In genomic region chr5:180802325-180803180, GRCh38 we compare ENCODE assay signal across 8 cellular contexts. TPM values are rescaled to one million over a fixed set of nuclear protein-coding genes. Genes with fewer than 3 reads are reported as not detected.
DNase-seq lines count a peak whose midpoint lies in the region; ATAC-seq and TF ChIP-seq lines count a peak whose summit lies in the region.

Gene MGAT1 (minus strand): TSS chr5:180802806. CDS start chr5:180792971, 9,835 bp downstream.

- peak; percentile 38 for ATAC-seq in GM21529 (IDR thresholded peaks at IDR 0.05; ENCODE audit: unreplicated experiment)
- peak; percentile 93 for ATAC-seq in left ventricle myocardium superior

- H3K27me3 ChIP-seq in uterus: no peaks in the 10 kb centered on the region

- no peaks in the 10 kb centered on the region for H3K36me3 ChIP-seq in uterus

- peak; percentile 91 for DNase-seq in DMS53 (lab: John Stamatoyannopoulos, UW)
- DNase-seq in KBM-7: peak; percentile 78
- DNase-seq in amygdala (lab: John Stamatoyannopoulos, UW): peak in 42 of 56 donors; percentile 19 to 80 (median 53)
- DNase-seq in left ventricle myocardium superior: peak; percentile 91
- DNase-seq in putamen (ENCODE audit: low spot score): peak; percentile 78
- DNase-seq in uterus: peak; percentile 89 to 91

- TF ChIP-seq CTCF in uterus (IDR thresholded peaks at IDR 0.05): no peak

- in situ Hi-C loops in KBM-7 (cut with MboI; ENCODE audit: low pct_unique_long_range_greater_than_20kb, low sequenced_read_pairs): no loop called here

- peak; percentile 82 to 90 for TF ChIP-seq POLR2A in uterus (IDR thresholded peaks at IDR 0.05)

- H3K27ac ChIP-seq in uterus: peak within 1 kb of the TSS; percentile 95 to 99

- peaks cover 4 to 43% of the 10 kb centered on the region in 2 donors for H3K4me1 ChIP-seq in uterus

- no peaks in the 10 kb centered on the region for H3K9me3 ChIP-seq in uterus

- intact Hi-C loops in T-helper 1 cell treated with Interleukin-12 subunit alpha and Interleukin-12 subunit beta and Interleukin-4 antibody, amounts not matched to agents 30 ng/mL and 1 ng/mL, for 36 hours (cut with micrococcal nuclease): loop anchor here (1.0 to 10.0 kb wide), 12 partner anchors 8 to 1248 kb away; partner anchors contain the start of genes HNRNPH1, MAPK9, RACK1 and RUFY1
- intact Hi-C loops in left ventricle myocardium superior (cut with micrococcal nuclease) (no loop called here), uterus (cut with DNase I; ENCODE audit: low total_unique reads) (no loop called here)

- peak within 1 kb of the TSS; percentile 80 to 99 for H3K4me3 ChIP-seq in uterus

RNA-seq across cellular contexts. Expression of gene MGAT1, which starts in this region (rescaled TPM):
- 126 and 135 TPM in 2 replicates for total RNA-seq in T-helper 1 cell treated with Interleukin-12 subunit alpha and Interleukin-12 subunit beta and Interleukin-4 antibody, amounts not matched to agents 30 ng/mL and 1 ng/mL, for 36 hours
- total RNA-seq in left ventricle myocardium superior (67.0 TPM), uterus (100 to 1,000 TPM in 2 of 4 donors, 10 to 100 TPM in 2; 67.6 to 136 (median 99.5) TPM)

Comparison
In these comparisons a context has a peak if more than half of its experiments do, and no peak if none do; other contexts are left out.
1. Peak in every context shown above with its lines: DNase-seq, ATAC-seq, H3K4me3 ChIP-seq and H3K27ac ChIP-seq.